In genomic region chr4:185817403-185817818, GRCh38 we compare ENCODE assay signal across 15 cellular contexts. TPM values are rescaled to one million over a fixed set of nuclear protein-coding genes. Genes with fewer than 3 reads are reported as not detected.
DNase-seq lines count a peak whose midpoint lies in the region; ATAC-seq and TF ChIP-seq lines count a peak whose summit lies in the region.
"Had no signal": no experiment of that assay in that cellular context is flagged by ENCODE, and none has a peak within 500 bp of the region (broad histone marks: within the 10 kb centered on the region; RNA-seq: fewer than 3 reads in every experiment).

No MANE protein-coding gene starts in this region.

- H3K27me3 ChIP-seq in heart right ventricle, result no peaks in the 10 kb centered on the region
- no peaks in the 10 kb centered on the region for H3K27me3 ChIP-seq in prostate gland (replicated peaks; ENCODE audit: insufficient read depth)

- no peak for TF ChIP-seq CTCF in heart right ventricle (IDR thresholded peaks at IDR 0.05)
- no peak for TF ChIP-seq CTCF in prostate gland (IDR thresholded peaks at IDR 0.05)

- peaks cover 0 to 30% (median 0%) of the 10 kb centered on the region in 9 donors for H3K4me1 ChIP-seq in heart right ventricle
- H3K4me1 ChIP-seq in prostate gland (replicated peaks), result no peaks in the 10 kb centered on the region

- H3K27ac ChIP-seq in heart right ventricle (peak overlapping the region; percentile 20 to 78 (median 42)), prostate gland (peak overlapping the region; percentile 77 to 78)

- intact Hi-C loops in heart right ventricle (cut with DNase I), result loop anchor here in 1 of 10 donors (10.0 kb wide), 1 partner anchor 197 kb away; no protein-coding TSS in a partner anchor
- intact Hi-C loops in prostate gland (cut with DNase I), result loop anchor here (10.0 kb wide), 2 partner anchors 163 to 207 kb away; no protein-coding TSS in a partner anchor

- 37 to 59% methylated on average over 8 of the region's 8 CpGs for WGBS in heart right ventricle, 2 donors
- 32% methylated on average over 8 of the region's 8 CpGs for WGBS in prostate gland

- H3K36me3 ChIP-seq in heart right ventricle, result no peaks in the 10 kb centered on the region
- no peaks in the 10 kb centered on the region for H3K36me3 ChIP-seq in prostate gland

- no peak for TF ChIP-seq POLR2A in prostate gland (IDR thresholded peaks at IDR 0.05)

- ATAC-seq in HG03442 (IDR thresholded peaks at IDR 0.05; ENCODE audit: unreplicated experiment) (peak; percentile 50), heart right ventricle (peak in 7 of 8 donors; percentile 48 to 90 (median 75)), GM18868 (IDR thresholded peaks at IDR 0.05; ENCODE audit: unreplicated experiment) (no peak)

- H3K4me3 ChIP-seq in heart right ventricle (no peak overlapping the region), prostate gland (no peak overlapping the region)

- no peaks in the 10 kb centered on the region for H3K9me3 ChIP-seq in heart right ventricle
- no peaks in the 10 kb centered on the region for H3K9me3 ChIP-seq in prostate gland

- DNase-seq in NCI-H774 (lab: John Stamatoyannopoulos, UW) (peak; percentile 58), heart right ventricle (peak; percentile 53 to 68), prostate gland (ENCODE audit: low spot score) (peak; percentile 67), superior temporal gyrus (ENCODE audit: extremely low spot score) (no peak), UCSD-AML1 (lab: John Stamatoyannopoulos, UW; ENCODE audit: unreplicated experiment) (no peak)
- no peak for DNase-seq in activated CD4-positive, alpha-beta T cell treated with anti-CD3 and anti-CD28 coated beads for 1 hour
- DNase-seq: activated CD8-positive, alpha-beta memory T cell treated with anti-CD3 and anti-CD28 coated beads for 24 hours; activated naive CD4-positive, alpha-beta T cell treated with anti-CD3 and anti-CD28 coated beads for 36 hours; CD4-positive, alpha-beta T cell; central memory CD4-positive, alpha-beta T cell; KG1; NCI-H226; substantia nigra had no signal

RNA-seq across cellular contexts. Expression of gene SORBS2, which starts 5.4 kb away (rescaled TPM):
- total RNA-seq in heart right ventricle (1,000 to 10,000 TPM in 8 of 10 donors, 100 to 1,000 TPM in 2; 975 to 3,169 (median 1,932) TPM), prostate gland (100 to 1,000 TPM; 175 to 242 TPM)
- 100 to 1,000 TPM; 175 to 259 TPM for polyA plus RNA-seq in heart right ventricle
- total RNA-seq: activated naive CD4-positive, alpha-beta T cell treated with anti-CD3 and anti-CD28 coated beads for 36 hours; CD4-positive, alpha-beta T cell had no signal

Comparison
In these comparisons a context has a peak if more than half of its experiments do, and no peak if none do; other contexts are left out.
1. DNase-seq: peak in NCI-H774 (single experiment), heart right ventricle (2 of 2) and prostate gland (single experiment); none in superior temporal gyrus (single experiment), activated CD4-positive, alpha-beta T cell treated with anti-CD3 and anti-CD28 coated beads for 1 hour (single experiment) and UCSD-AML1 (single experiment).
2. RNA of gene SORBS2, which starts 5.4 kb away (total RNA-seq): 975 to 3,169 TPM in heart right ventricle; 175 to 242 TPM in prostate gland; every median in the first group is over 4 times any median in the second.